Comparison of ENCODE assay signal across 9 cellular contexts in genomic region chrX:109635151-109635550, GRCh38. TPM values are rescaled to one million over a fixed set of nuclear protein-coding genes. Genes with fewer than 3 reads are reported as not detected.
DNase-seq lines count a peak whose midpoint lies in the region; ATAC-seq and TF ChIP-seq lines count a peak whose summit lies in the region.
"Had no signal": no experiment of that assay in that cellular context is flagged by ENCODE, and none has a peak within 500 bp of the region (broad histone marks: within the 10 kb centered on the region; RNA-seq: fewer than 3 reads in every experiment).

No MANE protein-coding gene starts in this region.

- TF ChIP-seq CTCF in brain microvascular endothelial cell (IDR thresholded peaks at IDR 0.05; ENCODE audit: low read depth, low read length, missing control alignments) (peak; percentile 65), neural progenitor cell (IDR thresholded peaks at IDR 0.05) (peak; percentile 62)

- DNase-seq in NCI-H2107 treated with DMSO at 0.1 percent for 48 hours (lab: John Stamatoyannopoulos, UW; ENCODE audit: unreplicated experiment) (peak; percentile 6), NCI-H2107 (lab: John Stamatoyannopoulos, UW) (no peak), Kasumi-1 (lab: John Stamatoyannopoulos, UW) (peak; percentile 41 to 49), brain microvascular endothelial cell (peak; percentile 6), neural progenitor cell (ENCODE audit: low spot score) (peak; percentile 34), COLO668 (lab: John Stamatoyannopoulos, UW; ENCODE audit: unreplicated experiment) (no peak), NCI-H1436 treated with DMSO at 0.1 percent for 48 hours (lab: John Stamatoyannopoulos, UW) (no peak)

- no peaks in the 10 kb centered on the region for H4K20me1 ChIP-seq in neural progenitor cell (ENCODE audit: low read depth)

- H3K9me3 ChIP-seq in neural progenitor cell (ENCODE audit: low read depth) = no peaks in the 10 kb centered on the region

- no peaks in the 10 kb centered on the region for H3K27me3 ChIP-seq in brain microvascular endothelial cell (replicated peaks)
- no peaks in the 10 kb centered on the region for H3K27me3 ChIP-seq in neural progenitor cell

- in situ Hi-C loops in brain microvascular endothelial cell (cut with HindIII; ENCODE audit: low pct_ligation_motif_present, low sequenced_read_pairs) = no loop called here

- H3K4me1 ChIP-seq in neural progenitor cell = no peaks in the 10 kb centered on the region

- H3K9ac ChIP-seq in neural progenitor cell = no peak overlapping the region

- H3K4me3 ChIP-seq in brain microvascular endothelial cell (ENCODE audit: low read depth, low read length) (no peak overlapping the region), neural progenitor cell (no peak overlapping the region)

- H3K4me1 Mint-ChIP-seq in neural progenitor cell = peaks cover 6% of the 10 kb centered on the region

- no peak overlapping the region for H3K27ac Mint-ChIP-seq in neural progenitor cell

- no peak overlapping the region for H3K27ac ChIP-seq in brain microvascular endothelial cell
- no peak overlapping the region for H3K27ac ChIP-seq in neural progenitor cell

- no peaks in the 10 kb centered on the region for H3K36me3 ChIP-seq in brain microvascular endothelial cell (replicated peaks)
- H3K36me3 ChIP-seq in neural progenitor cell = no peaks in the 10 kb centered on the region

- H2AFZ ChIP-seq in neural progenitor cell (replicated peaks) = no peak overlapping the region

- H3K79me2 ChIP-seq in neural progenitor cell (ENCODE audit: low read depth) = no peaks in the 10 kb centered on the region

- H3K4me2 ChIP-seq in neural progenitor cell = no peak overlapping the region

- H3K27me3 Mint-ChIP-seq in neural progenitor cell (ENCODE audit: insufficient read depth, low read depth) = peaks cover 4% of the 10 kb centered on the region
- H3K27me3 Mint-ChIP-seq: CD4-positive, CD25-positive, alpha-beta regulatory T cell had no signal

- H3K9me3 Mint-ChIP-seq in neural progenitor cell = peaks cover 2% of the 10 kb centered on the region
- H3K9me3 Mint-ChIP-seq: CD4-positive, CD25-positive, alpha-beta regulatory T cell had no signal

- H3K4me3 Mint-ChIP-seq in neural progenitor cell = no peak overlapping the region
- H3K4me3 Mint-ChIP-seq: CD4-positive, CD25-positive, alpha-beta regulatory T cell had no signal

- H3F3A ChIP-seq in neural progenitor cell (ENCODE audit: low read depth) = no peaks in the 10 kb centered on the region

- no peak for ATAC-seq in HG03565 (IDR thresholded peaks at IDR 0.05; ENCODE audit: unreplicated experiment)

- peaks cover 14% of the 10 kb centered on the region for H3K36me3 Mint-ChIP-seq in neural progenitor cell
- H3K36me3 Mint-ChIP-seq: CD4-positive, CD25-positive, alpha-beta regulatory T cell had no signal

RNA-seq across cellular contexts. Expression of gene KCNE5, which starts 10.2 kb away (rescaled TPM):
- total RNA-seq in neural progenitor cell (ENCODE audit: low replicate concordance) = 1.3 and 1.6 TPM in 2 replicates
- total RNA-seq: CD4-positive, CD25-positive, alpha-beta regulatory T cell had no signal

Comparison
In these comparisons a context has a peak if more than half of its experiments do, and no peak if none do; other contexts are left out.
1. DNase-seq: peak in NCI-H2107 treated with DMSO at 0.1 percent for 48 hours (single experiment), Kasumi-1 (2 of 2), brain microvascular endothelial cell (single experiment) and neural progenitor cell (single experiment); none in NCI-H2107 (single experiment), COLO668 (single experiment) and NCI-H1436 treated with DMSO at 0.1 percent for 48 hours (single experiment).